Comparison of ENCODE assay signal across 35 cellular contexts in the genomic region with DNA sequence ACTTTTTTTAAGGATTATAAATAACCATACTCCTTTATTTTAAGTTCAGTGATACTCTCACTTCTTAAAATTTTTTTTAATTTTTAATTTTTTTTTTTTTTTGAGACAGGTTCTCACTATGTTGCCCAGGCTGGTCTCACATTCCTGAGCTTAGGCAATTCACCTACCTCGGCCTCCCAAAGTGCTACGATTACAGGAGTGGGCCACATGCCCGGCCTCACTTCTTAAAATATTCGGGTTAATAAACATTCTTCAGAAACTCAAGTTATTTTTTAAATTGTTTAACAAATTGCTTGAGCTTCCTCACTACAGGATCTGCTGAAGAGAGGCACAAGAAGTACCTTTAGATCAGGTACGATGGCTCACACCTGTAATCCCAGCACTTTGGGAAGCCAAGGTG.
"Had no signal": no experiment of that assay in that cellular context is flagged by ENCODE, and none has a peak within 500 bp of the region (broad histone marks: within the 10 kb centered on the region; RNA-seq: fewer than 3 reads in every experiment).

No MANE protein-coding gene starts in this region.

- ATAC-seq: activated naive CD4-positive, alpha-beta T cell treated with anti-CD3 and anti-CD28 coated beads, Interleukin-2, amount 50 U/mL, for 72 hours; activated naive CD8-positive, alpha-beta T cell treated with anti-CD3 and anti-CD28 coated beads, Interleukin-2, amount 50 U/mL, for 24 hours; activated T-cell treated with anti-CD3 and anti-CD28 coated beads, Interleukin-2, amount 50 U/mL, for 4 hours; activated T-cell treated with anti-CD3 and anti-CD28 coated beads, Interleukin-2, amount 50 U/mL, for 72 hours; activated T-helper 17 cell treated with anti-CD3 and anti-CD28 coated beads, Interleukin-2, amount 50 U/mL, for 72 hours; body of pancreas had no signal

- H3K9me3 ChIP-seq: adrenal gland, ascending aorta, body of pancreas, breast epithelium had no signal

- H3K27me3 ChIP-seq: adrenal gland, ascending aorta, body of pancreas, brain microvascular endothelial cell, breast epithelium, cardiac muscle cell had no signal

- DNase-seq: activated effector memory CD4-positive, alpha-beta T cell treated with anti-CD3 and anti-CD28 coated beads, Interleukin-2, amount 50 U/mL, for 16 hours; activated effector memory CD4-positive, alpha-beta T cell treated with Interleukin-2 at 50 U/mL for 16 hours; activated gamma-delta T cell; activated gamma-delta T cell treated with Interleukin-2 at 50 U/mL for 16 hours; activated naive CD4-positive, alpha-beta T cell; activated naive CD4-positive, alpha-beta T cell treated with anti-CD3 and anti-CD28 coated beads for 36 hours; activated naive CD4-positive, alpha-beta T cell treated with anti-CD3 and anti-CD28 coated beads, Interleukin-2, amount 10 ng/mL, durations not matched to agents 7 days and 5 days; activated naive CD4-positive, alpha-beta T cell treated with anti-CD3 and anti-CD28 coated beads, Interleukin-2, amount 50 U/mL, for 16 hours; activated naive CD4-positive, alpha-beta T cell treated with Interleukin-2 at 50 U/mL for 16 hours; activated naive CD8-positive, alpha-beta T cell treated with anti-CD3 and anti-CD28 coated beads for 36 hours; activated naive CD8-positive, alpha-beta T cell treated with anti-CD3 and anti-CD28 coated beads, Interleukin-2, amount 10 ng/mL, durations not matched to agents 7 days and 5 days; activated naive CD8-positive, alpha-beta T cell treated with anti-CD3 and anti-CD28 coated beads, Interleukin-2, amount 50 U/mL, for 24 hours; activated T-cell treated with anti-CD3 and anti-CD28 coated beads for 4 hours; activated T-cell treated with anti-CD3 and anti-CD28 coated beads, Interleukin-2, amount 50 U/mL, for 1 hour; activated T-cell treated with anti-CD3 and anti-CD28 coated beads, Interleukin-2, amount 50 U/mL, for 24 hours; activated T-cell treated with anti-CD3 and anti-CD28 coated beads, Interleukin-2, amount 50 U/mL, for 4 hours; activated T-cell treated with anti-CD3 and anti-CD28 coated beads, Interleukin-2, amount 50 U/mL, for 48 hours; activated T-cell treated with anti-CD3 and anti-CD28 coated beads, Interleukin-2, amount 50 U/mL, for 72 hours; adrenal gland; amniotic stem cell; amygdala; anterior cingulate cortex; aorta; body of pancreas; brain microvascular endothelial cell; caudate nucleus; central memory CD4-positive, alpha-beta T cell; cerebellar nuclear complex had no signal

- H3K27ac ChIP-seq: adrenal gland, ascending aorta, body of pancreas, brain microvascular endothelial cell, breast epithelium, cardiac muscle cell had no signal

- H3K4me3 ChIP-seq: adrenal gland, ascending aorta, body of pancreas, breast epithelium, cardiac muscle cell had no signal

- H3K36me3 ChIP-seq: adrenal gland, ascending aorta, brain microvascular endothelial cell, breast epithelium, cardiac muscle cell had no signal

- FAIRE-seq: astrocyte, bronchial epithelial cell had no signal
